ENCODE assay signal across 8 cellular contexts in genomic region chr18:41216604-41217003, GRCh38.
"Had no signal": no experiment of that assay in that cellular context is flagged by ENCODE, and none has a peak within 500 bp of the region (broad histone marks: within the 10 kb centered on the region; RNA-seq: fewer than 3 reads in every experiment).

No MANE protein-coding gene starts in this region.

- H3K4me3 Mint-ChIP-seq: GM23338, H9, IgD-negative memory B cell had no signal

- H3K27ac Mint-ChIP-seq: H9, IgD-negative memory B cell had no signal

- H3K4me2 ChIP-seq: GM23338 had no signal

- H3K9me3 Mint-ChIP-seq: GM23338, H9 had no signal

- FAIRE-seq: H1, H54 had no signal

- H3K27ac ChIP-seq: HL-60 had no signal

- H3K36me3 Mint-ChIP-seq: IgD-negative memory B cell had no signal

- ATAC-seq: GM23338 had no signal

- DNase-seq: H9, HCEC 1CT, KG1 had no signal

- H3K4me1 Mint-ChIP-seq: GM23338, H9, IgD-negative memory B cell had no signal

- H3K27me3 Mint-ChIP-seq: IgD-negative memory B cell had no signal

- H3K4me3 ChIP-seq: GM23338 had no signal

- H2AFZ ChIP-seq: GM23338 had no signal
